In genomic region chr15:51212239-51212638, GRCh38 we compare ENCODE assay signal across 40 cellular contexts.
"Had no signal": no experiment of that assay in that cellular context is flagged by ENCODE, and none has a peak within 500 bp of the region (broad histone marks: within the 10 kb centered on the region; RNA-seq: fewer than 3 reads in every experiment).

No MANE protein-coding gene starts in this region.

- H3K4me3 Mint-ChIP-seq: activated naive CD4-positive, alpha-beta T cell treated with anti-CD3 and anti-CD28 coated beads for 36 hours; activated naive CD4-positive, alpha-beta T cell treated with anti-CD3 and anti-CD28 coated beads, Interleukin-2, amount 10 ng/mL, durations not matched to agents 7 days and 5 days; activated naive CD4-positive, alpha-beta T cell treated with anti-CD3 and anti-CD28 coated beads, Interleukin-2, amount 50 U/mL, for 24 hours; activated naive CD8-positive, alpha-beta T cell; activated naive CD8-positive, alpha-beta T cell treated with anti-CD3 and anti-CD28 coated beads for 36 hours; activated naive CD8-positive, alpha-beta T cell treated with anti-CD3 and anti-CD28 coated beads, Interleukin-2, amount 10 ng/mL, durations not matched to agents 7 days and 5 days; activated naive CD8-positive, alpha-beta T cell treated with anti-CD3 and anti-CD28 coated beads, Interleukin-2, amount 50 U/mL, for 24 hours; activated T-cell treated with anti-CD3 and anti-CD28 coated beads, Interleukin-2, amount 50 U/mL, for 24 hours; activated T-cell treated with anti-CD3 and anti-CD28 coated beads, Interleukin-2, amount 50 U/mL, for 4 hours; activated T-cell treated with anti-CD3 and anti-CD28 coated beads, Interleukin-2, amount 50 U/mL, for 72 hours; activated T-helper 1 cell treated with anti-CD3 and anti-CD28 coated beads, Interleukin-12 subunit alpha, Interleukin-12 subunit beta, Interleukin-2, Interleukin-4 antibody, amounts not matched to agents 30 ng/mL and 10 ng/mL and 1 ng/mL, durations not matched to agents 14 hours and 24 hours and 36 hours; activated T-helper 17 cell treated with anti-CD3 and anti-CD28 coated beads, Interleukin-2, amount 50 U/mL, for 72 hours; brain; central memory CD8-positive, alpha-beta T cell had no signal

- H3K4me3 ChIP-seq: adrenal gland, ascending aorta, body of pancreas, breast epithelium, cardiac muscle cell had no signal

- H3K4me1 ChIP-seq: adrenal gland, ascending aorta, body of pancreas, breast epithelium had no signal

- H3K27ac ChIP-seq: adrenal gland, ascending aorta, body of pancreas, brain microvascular endothelial cell, breast epithelium, cardiac muscle cell had no signal

- H3K9me3 ChIP-seq: adrenal gland, ascending aorta, body of pancreas, breast epithelium had no signal

- H3K36me3 Mint-ChIP-seq: activated naive CD4-positive, alpha-beta T cell treated with anti-CD3 and anti-CD28 coated beads, Interleukin-2, amount 10 ng/mL, durations not matched to agents 7 days and 5 days; activated naive CD4-positive, alpha-beta T cell treated with anti-CD3 and anti-CD28 coated beads, Interleukin-2, amount 50 U/mL, for 24 hours; activated naive CD4-positive, alpha-beta T cell treated with anti-CD3 and anti-CD28 coated beads, Interleukin-2, amount 50 U/mL, for 72 hours; activated naive CD8-positive, alpha-beta T cell; activated naive CD8-positive, alpha-beta T cell treated with anti-CD3 and anti-CD28 coated beads for 36 hours; activated naive CD8-positive, alpha-beta T cell treated with anti-CD3 and anti-CD28 coated beads, Interleukin-2, amount 10 ng/mL, durations not matched to agents 7 days and 5 days; brain had no signal

- DNase-seq: activated effector memory CD4-positive, alpha-beta T cell treated with anti-CD3 and anti-CD28 coated beads, Interleukin-2, amount 50 U/mL, for 16 hours; activated effector memory CD4-positive, alpha-beta T cell treated with Interleukin-2 at 50 U/mL for 16 hours; activated gamma-delta T cell; activated gamma-delta T cell treated with Interleukin-2 at 50 U/mL for 16 hours; activated naive CD4-positive, alpha-beta T cell; activated naive CD4-positive, alpha-beta T cell treated with anti-CD3 and anti-CD28 coated beads for 36 hours; activated naive CD4-positive, alpha-beta T cell treated with anti-CD3 and anti-CD28 coated beads, Interleukin-2, amount 10 ng/mL, durations not matched to agents 7 days and 5 days; activated naive CD4-positive, alpha-beta T cell treated with anti-CD3 and anti-CD28 coated beads, Interleukin-2, amount 50 U/mL, for 16 hours; activated naive CD4-positive, alpha-beta T cell treated with Interleukin-2 at 50 U/mL for 16 hours; activated naive CD8-positive, alpha-beta T cell treated with anti-CD3 and anti-CD28 coated beads for 36 hours; activated naive CD8-positive, alpha-beta T cell treated with anti-CD3 and anti-CD28 coated beads, Interleukin-2, amount 10 ng/mL, durations not matched to agents 7 days and 5 days; activated naive CD8-positive, alpha-beta T cell treated with anti-CD3 and anti-CD28 coated beads, Interleukin-2, amount 50 U/mL, for 24 hours; activated T-cell treated with anti-CD3 and anti-CD28 coated beads, Interleukin-2, amount 50 U/mL, for 1 hour; activated T-cell treated with anti-CD3 and anti-CD28 coated beads, Interleukin-2, amount 50 U/mL, for 24 hours; activated T-cell treated with anti-CD3 and anti-CD28 coated beads, Interleukin-2, amount 50 U/mL, for 4 hours; activated T-cell treated with anti-CD3 and anti-CD28 coated beads, Interleukin-2, amount 50 U/mL, for 48 hours; activated T-cell treated with anti-CD3 and anti-CD28 coated beads, Interleukin-2, amount 50 U/mL, for 72 hours; adrenal gland; amniotic stem cell; amygdala; anterior cingulate cortex; aorta; body of pancreas; brain microvascular endothelial cell; caudate nucleus; central memory CD4-positive, alpha-beta T cell; cerebellar nuclear complex had no signal

- H3K9me3 Mint-ChIP-seq: activated naive CD4-positive, alpha-beta T cell treated with anti-CD3 and anti-CD28 coated beads for 36 hours; activated naive CD4-positive, alpha-beta T cell treated with anti-CD3 and anti-CD28 coated beads, Interleukin-2, amount 10 ng/mL, durations not matched to agents 7 days and 5 days; activated naive CD4-positive, alpha-beta T cell treated with anti-CD3 and anti-CD28 coated beads, Interleukin-2, amount 50 U/mL, for 72 hours; activated naive CD8-positive, alpha-beta T cell treated with anti-CD3 and anti-CD28 coated beads for 36 hours; activated naive CD8-positive, alpha-beta T cell treated with anti-CD3 and anti-CD28 coated beads, Interleukin-2, amount 10 ng/mL, durations not matched to agents 7 days and 5 days; activated naive CD8-positive, alpha-beta T cell treated with anti-CD3 and anti-CD28 coated beads, Interleukin-2, amount 50 U/mL, for 24 hours; activated T-cell treated with anti-CD3 and anti-CD28 coated beads, Interleukin-2, amount 50 U/mL, for 24 hours; activated T-cell treated with anti-CD3 and anti-CD28 coated beads, Interleukin-2, amount 50 U/mL, for 4 hours; activated T-cell treated with anti-CD3 and anti-CD28 coated beads, Interleukin-2, amount 50 U/mL, for 72 hours; activated T-helper 1 cell treated with anti-CD3 and anti-CD28 coated beads, Interleukin-12 subunit alpha, Interleukin-12 subunit beta, Interleukin-2, Interleukin-4 antibody, amounts not matched to agents 30 ng/mL and 10 ng/mL and 1 ng/mL, durations not matched to agents 14 hours and 24 hours and 36 hours; activated T-helper 17 cell treated with anti-CD3 and anti-CD28 coated beads, Interleukin-2, amount 50 U/mL, for 72 hours; activated T-helper 2 cell treated with anti-CD3 and anti-CD28 coated beads, Interferon-gamma antibody, Interleukin-2, Interleukin-4, amounts not matched to agents 10 μg/mL and 5 μg/mL and 100 μg/mL, durations not matched to agents 14 hours and 24 hours and 36 hours; brain had no signal

- H3K27ac Mint-ChIP-seq: activated naive CD4-positive, alpha-beta T cell treated with anti-CD3 and anti-CD28 coated beads for 36 hours; activated naive CD4-positive, alpha-beta T cell treated with anti-CD3 and anti-CD28 coated beads, Interleukin-2, amount 10 ng/mL, durations not matched to agents 7 days and 5 days; activated naive CD4-positive, alpha-beta T cell treated with anti-CD3 and anti-CD28 coated beads, Interleukin-2, amount 50 U/mL, for 24 hours; activated naive CD4-positive, alpha-beta T cell treated with anti-CD3 and anti-CD28 coated beads, Interleukin-2, amount 50 U/mL, for 72 hours; activated naive CD8-positive, alpha-beta T cell; activated naive CD8-positive, alpha-beta T cell treated with anti-CD3 and anti-CD28 coated beads for 36 hours; activated naive CD8-positive, alpha-beta T cell treated with anti-CD3 and anti-CD28 coated beads, Interleukin-2, amount 10 ng/mL, durations not matched to agents 7 days and 5 days; activated naive CD8-positive, alpha-beta T cell treated with anti-CD3 and anti-CD28 coated beads, Interleukin-2, amount 50 U/mL, for 24 hours; activated T-cell treated with anti-CD3 and anti-CD28 coated beads, Interleukin-2, amount 50 U/mL, for 24 hours; activated T-cell treated with anti-CD3 and anti-CD28 coated beads, Interleukin-2, amount 50 U/mL, for 72 hours; activated T-helper 1 cell treated with anti-CD3 and anti-CD28 coated beads, Interleukin-12 subunit alpha, Interleukin-12 subunit beta, Interleukin-2, Interleukin-4 antibody, amounts not matched to agents 30 ng/mL and 10 ng/mL and 1 ng/mL, durations not matched to agents 14 hours and 24 hours and 36 hours; activated T-helper 17 cell treated with anti-CD3 and anti-CD28 coated beads, Interleukin-2, amount 50 U/mL, for 72 hours; activated T-helper 2 cell treated with anti-CD3 and anti-CD28 coated beads, Interferon-gamma antibody, Interleukin-2, Interleukin-4, amounts not matched to agents 10 μg/mL and 5 μg/mL and 100 μg/mL, durations not matched to agents 14 hours and 24 hours and 36 hours; brain had no signal

- H3K36me3 ChIP-seq: adrenal gland, ascending aorta, brain microvascular endothelial cell, breast epithelium, cardiac muscle cell had no signal

- ATAC-seq: activated naive CD8-positive, alpha-beta T cell treated with anti-CD3 and anti-CD28 coated beads, Interleukin-2, amount 50 U/mL, for 24 hours; activated T-cell treated with anti-CD3 and anti-CD28 coated beads, Interleukin-2, amount 50 U/mL, for 4 hours; activated T-helper 17 cell treated with anti-CD3 and anti-CD28 coated beads, Interleukin-2, amount 50 U/mL, for 72 hours; body of pancreas had no signal

- H3K27me3 ChIP-seq: adrenal gland, ascending aorta, body of pancreas, brain microvascular endothelial cell, breast epithelium had no signal

- H3K4me1 Mint-ChIP-seq: activated naive CD4-positive, alpha-beta T cell treated with anti-CD3 and anti-CD28 coated beads, Interleukin-2, amount 10 ng/mL, durations not matched to agents 7 days and 5 days; activated naive CD4-positive, alpha-beta T cell treated with anti-CD3 and anti-CD28 coated beads, Interleukin-2, amount 50 U/mL, for 24 hours; activated naive CD8-positive, alpha-beta T cell treated with anti-CD3 and anti-CD28 coated beads for 36 hours; activated naive CD8-positive, alpha-beta T cell treated with anti-CD3 and anti-CD28 coated beads, Interleukin-2, amount 10 ng/mL, durations not matched to agents 7 days and 5 days; activated naive CD8-positive, alpha-beta T cell treated with anti-CD3 and anti-CD28 coated beads, Interleukin-2, amount 50 U/mL, for 24 hours; activated T-helper 17 cell treated with anti-CD3 and anti-CD28 coated beads, Interleukin-2, amount 50 U/mL, for 72 hours; central memory CD8-positive, alpha-beta T cell had no signal

- FAIRE-seq: astrocyte, bronchial epithelial cell had no signal
